1 cellular context compared by ENCODE assay signal in genomic region chr4:78548889-78549288, GRCh38. TPM values are rescaled to one million over a fixed set of nuclear protein-coding genes. Genes with fewer than 3 reads are reported as not detected.
"Had no signal": no experiment of that assay in that cellular context is flagged by ENCODE, and none has a peak within 500 bp of the region (broad histone marks: within the 10 kb centered on the region; RNA-seq: fewer than 3 reads in every experiment).

No MANE protein-coding gene starts in this region.

RNA-seq across cellular contexts. Expression of gene ANXA3, which starts 2.7 kb away (rescaled TPM):
- total RNA-seq: OCI-LY7 had no signal
